In the genomic region with DNA sequence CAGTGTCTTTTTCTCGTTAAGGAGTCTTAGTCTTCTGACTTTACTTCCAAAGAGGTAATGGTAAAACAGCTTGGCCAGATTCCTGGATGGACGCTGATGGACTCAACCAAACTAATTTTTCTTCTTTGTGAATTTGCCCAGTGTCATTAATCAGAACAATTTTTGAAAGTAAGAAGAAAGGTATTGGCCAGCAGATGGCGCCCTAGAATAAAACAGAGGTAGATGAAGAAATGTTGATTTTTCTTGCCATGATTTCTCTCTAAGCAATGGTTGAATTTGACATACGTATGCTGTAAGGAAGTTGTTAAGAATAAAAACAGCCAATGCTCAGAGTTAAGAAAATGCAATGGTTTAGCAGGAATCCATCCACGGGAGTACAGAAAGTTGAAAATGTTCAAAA, we compare ENCODE assay signal across 9 cellular contexts.
DNase-seq lines count a peak whose midpoint lies in the region; ATAC-seq, FAIRE-seq and TF ChIP-seq lines count a peak whose summit lies in the region.
"Had no signal": no experiment of that assay in that cellular context is flagged by ENCODE, and none has a peak within 500 bp of the region (broad histone marks: within the 10 kb centered on the region; RNA-seq: fewer than 3 reads in every experiment).

No MANE protein-coding gene starts in this region.

- no TSS peak for BruUV-seq in MCF 10A (replicated peaks; lab: Mats Ljungman, UMichigan)

- H3K27me3 Mint-ChIP-seq in MCF 10A (ENCODE audit: insufficient read depth, unreplicated experiment) = peaks cover 79% of the 10 kb centered on the region

- ATAC-seq in GM18498 (IDR thresholded peaks at IDR 0.05; ENCODE audit: unreplicated experiment) (no peak), GM18909 (IDR thresholded peaks at IDR 0.05; ENCODE audit: poor library complexity, unreplicated experiment) (no peak)
- ATAC-seq: activated naive CD4-positive, alpha-beta T cell treated with anti-CD3 and anti-CD28 coated beads, Interleukin-2, amount 50 U/mL, for 72 hours had no signal

- intact Hi-C loops in MCF 10A (cut with micrococcal nuclease) = loop anchor here (10.0 kb wide), 4 partner anchors 82 to 732 kb away; a partner anchor contains a TSS

- peak; percentile 65 for FAIRE-seq in G401.6 (lab: Jason Lieb, UNC)

- no peaks in the 10 kb centered on the region for H3K9me3 Mint-ChIP-seq in MCF 10A (ENCODE audit: unreplicated experiment)
- H3K9me3 Mint-ChIP-seq: activated naive CD4-positive, alpha-beta T cell treated with anti-CD3 and anti-CD28 coated beads, Interleukin-2, amount 50 U/mL, for 72 hours had no signal

- no peak overlapping the region for H3K4me3 ChIP-seq in NB4 (ENCODE audit: low read depth, low read length)

- CTCF ChIA-PET in MCF 10A (lab: Yijun Ruan, JAX) = interaction anchor here (0.6 to 4.3 kb wide), 18 partner anchors 11 to 1866 kb away, joined by 3 to 25 read pairs (median 6); no protein-coding TSS in a partner anchor

- TF ChIP-seq CTCF in NB4 (IDR thresholded peaks at IDR 0.05; ENCODE audit: low read depth, low read length) (peak; percentile 41), MCF 10A (IDR thresholded peaks at IDR 0.05; ENCODE audit: unreplicated experiment) (peak; percentile 35)

- DNase-seq in NB4 (ENCODE audit: low read depth) = peak; percentile 65
- DNase-seq in SW480 (ENCODE audit: low spot score) = peak; percentile 33
- peak; percentile 59 for DNase-seq in MCF 10A (ENCODE audit: unreplicated experiment)
- peak; percentile 53 to 60 for DNase-seq in lung microvascular endothelial cell (ENCODE audit: low read depth in 2 of 2)
- DNase-seq in stimulated activated CD8-positive, alpha-beta memory T cell treated with anti-CD3 and anti-CD28 coated beads, Interleukin-7, amount 100 ng/mL, for 24 hours (ENCODE audit: low read depth) = peak; percentile 21

- no peaks in the 10 kb centered on the region for H3K36me3 Mint-ChIP-seq in MCF 10A (ENCODE audit: insufficient read depth, unreplicated experiment)

- POLR2A ChIA-PET in MCF 10A (lab: Yijun Ruan, JAX) = no interaction called here

- no peak overlapping the region for H3K27ac Mint-ChIP-seq in MCF 10A (ENCODE audit: low read depth, unreplicated experiment)
- H3K27ac Mint-ChIP-seq: activated naive CD4-positive, alpha-beta T cell treated with anti-CD3 and anti-CD28 coated beads, Interleukin-2, amount 50 U/mL, for 72 hours had no signal

- H3K4me3 Mint-ChIP-seq in MCF 10A (ENCODE audit: unreplicated experiment) = no peak overlapping the region

- no peak for TF ChIP-seq POLR2A in NB4 (IDR thresholded peaks at IDR 0.05; ENCODE audit: extremely low read depth, insufficient read length)

- H3K4me1 Mint-ChIP-seq in MCF 10A (ENCODE audit: insufficient read depth, unreplicated experiment) = no peaks in the 10 kb centered on the region
